In genomic region chr18:36130883-36131653, GRCh38 we compare ENCODE assay signal across 8 cellular contexts. TPM values are rescaled to one million over a fixed set of nuclear protein-coding genes. Genes with fewer than 3 reads are reported as not detected.
DNase-seq lines count a peak whose midpoint lies in the region; ATAC-seq and TF ChIP-seq lines count a peak whose summit lies in the region.

No MANE protein-coding gene starts in this region.

- peaks cover 94% of the 10 kb centered on the region for H3K79me2 ChIP-seq in neural progenitor cell (ENCODE audit: low read depth)

- H3K27me3 ChIP-seq in CD4-positive, alpha-beta memory T cell (ENCODE audit: insufficient read depth, low read length), result no peaks in the 10 kb centered on the region
- H3K27me3 ChIP-seq in MG63 (no peaks in the 10 kb centered on the region), dorsolateral prefrontal cortex (no peaks in the 10 kb centered on the region), neural progenitor cell (no peaks in the 10 kb centered on the region)

- peak overlapping the region; percentile 78 to 90 for H3K4me3 ChIP-seq in CD4-positive, alpha-beta memory T cell (ENCODE audit: low read length in 2 of 2)
- H3K4me3 ChIP-seq in MG63 (peak overlapping the region; percentile 82), dorsolateral prefrontal cortex (peak overlapping the region; percentile 67 to 100 (median 97)), neural progenitor cell (peak overlapping the region; percentile 76)

- peak overlapping the region; percentile 90 for H3K4me2 ChIP-seq in neural progenitor cell

- peaks cover 42 to 85% (median 58%) of the 10 kb centered on the region in 4 donors for H3K4me1 Mint-ChIP-seq in CD4-positive, alpha-beta memory T cell
- peaks cover 26% of the 10 kb centered on the region for H3K4me1 Mint-ChIP-seq in neural progenitor cell

- intact Hi-C loops in CD4-positive, alpha-beta memory T cell (cut with micrococcal nuclease), result loop anchor here (10.0 kb wide), 1 partner anchor 1156 kb away; no protein-coding TSS in a partner anchor
- intact Hi-C loops in dorsolateral prefrontal cortex (cut with DNase I), result no loop called here

- peak overlapping the region; percentile 92 to 98 (median 98) for H3K4me3 Mint-ChIP-seq in CD4-positive, alpha-beta memory T cell
- peak overlapping the region; percentile 91 for H3K4me3 Mint-ChIP-seq in neural progenitor cell

- H3F3A ChIP-seq in neural progenitor cell (ENCODE audit: low read depth), result peaks cover 18% of the 10 kb centered on the region

- peak overlapping the region in 6 of 7 donors; percentile 13 to 99 (median 98) for H3K27ac Mint-ChIP-seq in CD4-positive, alpha-beta memory T cell
- no peak overlapping the region for H3K27ac Mint-ChIP-seq in neural progenitor cell

- no peaks in the 10 kb centered on the region for H3K36me3 ChIP-seq in CD4-positive, alpha-beta memory T cell (ENCODE audit: insufficient read depth, low read length)
- H3K36me3 ChIP-seq in MG63, result peaks cover 15% of the 10 kb centered on the region
- H3K36me3 ChIP-seq in neural progenitor cell, result no peaks in the 10 kb centered on the region

- H3K27me3 Mint-ChIP-seq in CD4-positive, alpha-beta memory T cell, result no peaks in the 10 kb centered on the region
- H3K27me3 Mint-ChIP-seq in neural progenitor cell (ENCODE audit: insufficient read depth, low read depth), result no peaks in the 10 kb centered on the region

- H4K20me1 ChIP-seq in neural progenitor cell (ENCODE audit: low read depth), result peaks cover 72% of the 10 kb centered on the region

- CTCF ChIA-PET in CD4-positive, alpha-beta memory T cell (lab: Charles Lee; ENCODE audit: partially characterized antibody), result no interaction called here

- peaks cover 3 to 38% of the 10 kb centered on the region in 2 donors for H3K36me3 Mint-ChIP-seq in CD4-positive, alpha-beta memory T cell
- H3K36me3 Mint-ChIP-seq in neural progenitor cell, result peaks cover 11% of the 10 kb centered on the region

- H3K9me3 ChIP-seq in CD4-positive, alpha-beta memory T cell (ENCODE audit: control insufficient read depth in 1 of 2, low read length in 2 of 2), result no peaks in the 10 kb centered on the region
- H3K9me3 ChIP-seq in MG63 (no peaks in the 10 kb centered on the region), neural progenitor cell (ENCODE audit: low read depth) (no peaks in the 10 kb centered on the region)

- H3K27ac ChIP-seq in CD4-positive, alpha-beta memory T cell (ENCODE audit: low read depth, low read length), result peak overlapping the region; percentile 100
- H3K27ac ChIP-seq in dorsolateral prefrontal cortex (no peak overlapping the region), neural progenitor cell (no peak overlapping the region)

- peaks cover 0 to 3% (median 0%) of the 10 kb centered on the region in 8 donors for H3K9me3 Mint-ChIP-seq in CD4-positive, alpha-beta memory T cell
- H3K9me3 Mint-ChIP-seq in neural progenitor cell, result no peaks in the 10 kb centered on the region

- POLR2A ChIA-PET in CD4-positive, alpha-beta memory T cell (lab: Charles Lee; ENCODE audit: partially characterized antibody), result interaction anchor here (0.6 to 3.4 kb wide), 4 partner anchors 19 to 158 kb away, joined by 3 to 31 read pairs (median 18); partner anchors contain the start of genes RMP24 and RPRD1A

- no peak for ATAC-seq in left lobe of liver

- TF ChIP-seq CTCF in dorsolateral prefrontal cortex (IDR thresholded peaks at IDR 0.05 in 54 of 56, conservative IDR thresholded peaks at IDR 0.05 in 2 of 56; ENCODE audit: low read depth in 1 of 56, partially characterized antibody in 56 of 56), result no peak
- no peak for TF ChIP-seq CTCF in neural progenitor cell (IDR thresholded peaks at IDR 0.05)

- H3K4me1 ChIP-seq in CD4-positive, alpha-beta memory T cell (ENCODE audit: insufficient read depth, low read length), result peaks cover 47% of the 10 kb centered on the region
- peaks cover 5% of the 10 kb centered on the region for H3K4me1 ChIP-seq in neural progenitor cell

- H3K9ac ChIP-seq in neural progenitor cell, result peak overlapping the region; percentile 65

- no peak overlapping the region for H2AFZ ChIP-seq in neural progenitor cell (replicated peaks)

- no peak for DNase-seq in CD4-positive, alpha-beta memory T cell
- DNase-seq in MG63 (no peak), dorsolateral prefrontal cortex (no peak), neural progenitor cell (ENCODE audit: low spot score) (no peak), NCI-H1417 treated with DMSO at 0.1 percent for 48 hours (lab: John Stamatoyannopoulos, UW) (no peak), GM19238 (ENCODE audit: insufficient read length, low spot score) (no peak), GOT3 (lab: John Stamatoyannopoulos, UW) (no peak), left lobe of liver (ENCODE audit: low spot score) (no peak)

RNA-seq across cellular contexts. Expression of gene ELP2, which starts 1.4 kb away (rescaled TPM):
- total RNA-seq in CD4-positive, alpha-beta memory T cell, result 100 to 1,000 TPM; 139 to 143 TPM
- 10 to 100 TPM; 76.3 to 81.3 TPM for polyA plus RNA-seq in CD4-positive, alpha-beta memory T cell
- 85.7 and 109 TPM in 2 replicates for total RNA-seq in MG63 (2014; rRNA removed; shearing (Covaris generic); ENCODE audit: low replicate concordance)
- total RNA-seq in dorsolateral prefrontal cortex (100 to 1,000 TPM in 75 of 120 experiments, 10 to 100 TPM in 45; 61.4 to 145 (median 105) TPM), neural progenitor cell (ENCODE audit: low replicate concordance) (104 and 171 TPM in 2 replicates), left lobe of liver (52.1 TPM)

RNA-seq across cellular contexts. Expression of gene SLC39A6, which starts 1.9 kb away (rescaled TPM):
- 10 to 100 TPM; 18.9 to 19.7 TPM for total RNA-seq in CD4-positive, alpha-beta memory T cell
- polyA plus RNA-seq in CD4-positive, alpha-beta memory T cell, result 10 to 100 TPM; 35.4 to 41.8 TPM
- total RNA-seq in MG63 (2014; rRNA removed; shearing (Covaris generic); ENCODE audit: low replicate concordance), result 63.0 and 80.9 TPM in 2 replicates
- 10 to 100 TPM; 26.2 to 53.3 (median 36.5) TPM for total RNA-seq in dorsolateral prefrontal cortex
- total RNA-seq in neural progenitor cell (ENCODE audit: low replicate concordance), result 70.6 and 92.5 TPM in 2 replicates
- total RNA-seq in left lobe of liver, result 6.6 TPM

RNA-seq across cellular contexts. Expression of gene MOCOS, which starts 56.2 kb away (rescaled TPM):
- total RNA-seq in CD4-positive, alpha-beta memory T cell, result under 1 TPM in 1 of 2 experiments, not detected in 1; 0.12 TPM
- under 1 TPM in 1 of 2 donors, not detected in 1; 0.06 TPM for polyA plus RNA-seq in CD4-positive, alpha-beta memory T cell
- total RNA-seq in MG63 (2014; rRNA removed; shearing (Covaris generic); ENCODE audit: low replicate concordance), result 13.4 and 16.4 TPM in 2 replicates
- total RNA-seq in dorsolateral prefrontal cortex, result 1 to 10 TPM in 10 of 120 experiments, under 1 TPM in 109, not detected in 1; 0.13 to 2.5 (median 0.43) TPM
- 0.36 and 1.1 TPM in 2 replicates for total RNA-seq in neural progenitor cell (ENCODE audit: low replicate concordance)
- total RNA-seq in left lobe of liver, result 27.4 TPM
